Comparison of ENCODE assay signal across 8 cellular contexts in genomic region chr13:20901668-20902437, GRCh38. TPM values are rescaled to one million over a fixed set of nuclear protein-coding genes. Genes with fewer than 3 reads are reported as not detected.
DNase-seq lines count a peak whose midpoint lies in the region; ATAC-seq and TF ChIP-seq lines count a peak whose summit lies in the region.

No MANE protein-coding gene starts in this region.

- peak overlapping the region; percentile 93 for H3K4me3 ChIP-seq in AG10803 (ENCODE audit: low read length)

- peak overlapping the region; percentile 83 for H3K4me3 Mint-ChIP-seq in osteocyte (ENCODE audit: unreplicated experiment)

- H3K27ac Mint-ChIP-seq in osteocyte (ENCODE audit: unreplicated experiment): peak overlapping the region; percentile 88

- peaks cover 13% of the 10 kb centered on the region for H3K36me3 Mint-ChIP-seq in osteocyte (ENCODE audit: unreplicated experiment)

- peaks cover 22% of the 10 kb centered on the region for H3K4me1 Mint-ChIP-seq in osteocyte (ENCODE audit: unreplicated experiment)

- no peaks in the 10 kb centered on the region for H3K9me3 Mint-ChIP-seq in osteocyte (ENCODE audit: unreplicated experiment)

- no peaks in the 10 kb centered on the region for H3K27me3 Mint-ChIP-seq in osteocyte (ENCODE audit: unreplicated experiment)

- ATAC-seq in GM18519 (IDR thresholded peaks at IDR 0.05; ENCODE audit: low FRiP score, unreplicated experiment) (peak; percentile 13), HG02981 (IDR thresholded peaks at IDR 0.05; ENCODE audit: unreplicated experiment) (peak; percentile 26)

- DNase-seq in AG10803 (ENCODE audit: low read depth): peak; percentile 18
- peak; percentile 35 for DNase-seq in NCI-H526 treated with DMSO at 0.1 percent for 48 hours (lab: John Stamatoyannopoulos, UW)
- DNase-seq in activated T-helper 1 cell treated with anti-CD3 and anti-CD28 coated beads, Interleukin-2, amount 50 U/mL, for 16 hours (ENCODE audit: low read depth in 1 of 2, low spot score in 1 of 2): peak; percentile 1 to 8
- peak; percentile 24 for DNase-seq in germinal center (ENCODE audit: low spot score)
- no peak for DNase-seq in osteocyte (ENCODE audit: extremely low spot score, unreplicated experiment)
- no peak for DNase-seq in foreskin melanocyte

- TF ChIP-seq CTCF in AG10803 (conservative IDR thresholded peaks at IDR 0.05; ENCODE audit: low read length) (no peak), osteocyte (IDR thresholded peaks at IDR 0.05) (no peak)

RNA-seq across cellular contexts. Expression of gene XPO4, which starts 0.7 kb away (rescaled TPM):
- total RNA-seq in osteocyte: 13.9 and 15.3 TPM in 2 replicates

Comparison
In these comparisons a context has a peak if more than half of its experiments do, and no peak if none do; other contexts are left out.
1. DNase-seq: peak in AG10803 (single experiment), NCI-H526 treated with DMSO at 0.1 percent for 48 hours (single experiment), activated T-helper 1 cell treated with anti-CD3 and anti-CD28 coated beads, Interleukin-2, amount 50 U/mL, for 16 hours (2 of 2) and germinal center (single experiment); none in osteocyte (single experiment) and foreskin melanocyte (single experiment).